In genomic region chr18:57802869-57803118, GRCh38 we compare ENCODE assay signal across 9 cellular contexts. TPM values are rescaled to one million over a fixed set of nuclear protein-coding genes. Genes with fewer than 3 reads are reported as not detected.
DNase-seq lines count a peak whose midpoint lies in the region; TF ChIP-seq lines count a peak whose summit lies in the region.
"Had no signal": no experiment of that assay in that cellular context is flagged by ENCODE, and none has a peak within 500 bp of the region (broad histone marks: within the 10 kb centered on the region; RNA-seq: fewer than 3 reads in every experiment).

No MANE protein-coding gene starts in this region.

- no peaks in the 10 kb centered on the region for H3K27me3 ChIP-seq in ascending aorta
- no peaks in the 10 kb centered on the region for H3K27me3 ChIP-seq in tibial artery

- H3K27ac ChIP-seq in ascending aorta (peak overlapping the region; percentile 97), tibial artery (peak overlapping the region; percentile 95 to 97)

- peaks cover 5 to 40% of the 10 kb centered on the region in 2 donors for H3K4me1 ChIP-seq in ascending aorta
- H3K4me1 ChIP-seq in tibial artery: peaks cover 0 to 46% (median 27%) of the 10 kb centered on the region in 4 donors

- H3K9me3 ChIP-seq in ascending aorta (no peaks in the 10 kb centered on the region), tibial artery (no peaks in the 10 kb centered on the region)

- peak; percentile 15 for DNase-seq in NCI-H2171 treated with DMSO at 0.1 percent for 48 hours (lab: John Stamatoyannopoulos, UW)
- no peak for DNase-seq in NCI-H2171 (lab: John Stamatoyannopoulos, UW)
- no peak for DNase-seq in ascending aorta (ENCODE audit: low spot score in 2 of 2)
- no peak for DNase-seq in lower leg skin (ENCODE audit: low spot score in 2 of 2)
- DNase-seq in tibial artery: no peak
- no peak for DNase-seq in central memory CD4-positive, alpha-beta T cell
- DNase-seq in NCI-H1105 (lab: John Stamatoyannopoulos, UW): no peak
- DNase-seq in GF-D8 (lab: John Stamatoyannopoulos, UW): no peak
- DNase-seq: effector memory CD8-positive, alpha-beta T cell had no signal

- 2 to 7% methylated on average over 3 to 9 of the region's 31 CpGs for WGBS in lower leg skin, 2 donors

- intact Hi-C loops in ascending aorta (cut with DNase I): loop anchor here (1.0 to 10.0 kb wide), 4 partner anchors 14 to 242 kb away; partner anchors contain the start of gene NEDD4L
- intact Hi-C loops in lower leg skin (cut with DNase I; ENCODE audit: low total_unique reads): loop anchor here (10.0 kb wide), 1 partner anchor 178 kb away; the partner anchor contains the start of gene NARS1
- intact Hi-C loops in tibial artery (cut with DNase I; ENCODE audit: low total_unique reads): loop anchor here (10.0 kb wide), 1 partner anchor 68 kb away; no protein-coding TSS in a partner anchor

- TF ChIP-seq POLR2A in lower leg skin (IDR thresholded peaks at IDR 0.05): no peak

- H3K4me3 ChIP-seq in ascending aorta (peak overlapping the region; percentile 99), lower leg skin (ENCODE audit: low read depth, poor library complexity, severe bottlenecking) (peak overlapping the region; percentile 76), tibial artery (peak overlapping the region; percentile 77 to 97)

- TF ChIP-seq CTCF in ascending aorta (IDR thresholded peaks at IDR 0.05): no peak
- no peak for TF ChIP-seq CTCF in lower leg skin (IDR thresholded peaks at IDR 0.05)
- no peak for TF ChIP-seq CTCF in tibial artery (IDR thresholded peaks at IDR 0.05)

- H3K36me3 ChIP-seq in ascending aorta (no peaks in the 10 kb centered on the region), tibial artery (no peaks in the 10 kb centered on the region)

RNA-seq across cellular contexts. Expression of gene ATP8B1, which starts 0.3 kb away (rescaled TPM):
- 30.9 TPM for total RNA-seq in ascending aorta
- total RNA-seq in lower leg skin: 10 to 100 TPM; 21.6 to 32.1 (median 26.8) TPM
